In genomic region chr1:207345644-207346561, GRCh38 we compare ENCODE assay signal across 20 cellular contexts. TPM values are rescaled to one million over a fixed set of nuclear protein-coding genes. Genes with fewer than 3 reads are reported as not detected.
DNase-seq lines count a peak whose midpoint lies in the region; ATAC-seq and TF ChIP-seq lines count a peak whose summit lies in the region.
"Had no signal": no experiment of that assay in that cellular context is flagged by ENCODE, and none has a peak within 500 bp of the region (broad histone marks: within the 10 kb centered on the region; RNA-seq: fewer than 3 reads in every experiment).

No MANE protein-coding gene starts in this region.

- H3K36me3 Mint-ChIP-seq in CD4-positive, alpha-beta T cell (ENCODE audit: low read depth): peaks cover 99% of the 10 kb centered on the region
- H3K36me3 Mint-ChIP-seq in T-helper 17 cell (ENCODE audit: low read depth): peaks cover 33% of the 10 kb centered on the region
- H3K36me3 Mint-ChIP-seq in progenitor cell of endocrine pancreas (ENCODE audit: insufficient read depth): peaks cover 28% of the 10 kb centered on the region

- H3K4me1 ChIP-seq in effector memory CD4-positive, alpha-beta T cell (ENCODE audit: control insufficient read depth, insufficient read depth, low read length, poor library complexity, severe bottlenecking): no peaks in the 10 kb centered on the region
- H3K4me1 ChIP-seq: sigmoid colon had no signal

- H3K4me1 Mint-ChIP-seq in CD4-positive, alpha-beta T cell (ENCODE audit: low read depth): peaks cover 90% of the 10 kb centered on the region
- peaks cover 53% of the 10 kb centered on the region for H3K4me1 Mint-ChIP-seq in T-helper 17 cell
- H3K4me1 Mint-ChIP-seq in progenitor cell of endocrine pancreas (ENCODE audit: low read depth): peaks cover 6% of the 10 kb centered on the region
- H3K4me1 Mint-ChIP-seq: nephron had no signal

- H3K4me3 ChIP-seq in effector memory CD4-positive, alpha-beta T cell (ENCODE audit: insufficient read depth, low read depth, low read length, poor library complexity, severe bottlenecking): no peak overlapping the region
- H3K4me3 ChIP-seq: hepatocyte, sigmoid colon had no signal

- DNase-seq in CD4-positive, alpha-beta T cell: no peak
- DNase-seq in T-helper 17 cell (no peak), left ventricle myocardium superior (peak; percentile 23), progenitor cell of endocrine pancreas (ENCODE audit: low spot score, unreplicated experiment) (no peak), epidermal melanocyte (ENCODE audit: insufficient read length, low spot score) (no peak)
- DNase-seq in effector memory CD4-positive, alpha-beta T cell: no peak
- DNase-seq: activated CD8-positive, alpha-beta memory T cell treated with anti-CD3 and anti-CD28 coated beads, Interleukin-2, amount 50 U/mL, for 4 hours; amygdala; GOT3; left colon; NCI-H1930; NCI-H510A treated with DMSO at 0.1 percent for 48 hours; PC-3; sigmoid colon; stimulated activated CD4-positive, alpha-beta T cell treated with anti-CD3 and anti-CD28 coated beads, Interleukin-4, amount 100 ng/mL, for 24 hours had no signal

- ATAC-seq in CD4-positive, alpha-beta T cell (ENCODE audit: poor library complexity): peak; percentile 21
- peak; percentile 20 for ATAC-seq in T-helper 17 cell
- ATAC-seq in left ventricle myocardium superior: no peak
- ATAC-seq in GM21447 (IDR thresholded peaks at IDR 0.05; ENCODE audit: unreplicated experiment): no peak
- no peak for ATAC-seq in GM18907 (IDR thresholded peaks at IDR 0.05; ENCODE audit: unreplicated experiment)
- ATAC-seq: left colon, PC-3, SK-N-SH treated with all-trans-retinoic acid at 6 μM for 48 hours had no signal

- no peaks in the 10 kb centered on the region for H3K27me3 Mint-ChIP-seq in CD4-positive, alpha-beta T cell
- H3K27me3 Mint-ChIP-seq in T-helper 17 cell: no peaks in the 10 kb centered on the region
- H3K27me3 Mint-ChIP-seq in progenitor cell of endocrine pancreas: no peaks in the 10 kb centered on the region

- no peaks in the 10 kb centered on the region for H3K9me3 ChIP-seq in CD4-positive, alpha-beta T cell (ENCODE audit: control insufficient read depth, low read length)
- H3K9me3 ChIP-seq in T-helper 17 cell (ENCODE audit: control insufficient read depth, low read length, poor library complexity, severe bottlenecking): no peaks in the 10 kb centered on the region
- no peaks in the 10 kb centered on the region for H3K9me3 ChIP-seq in effector memory CD4-positive, alpha-beta T cell (ENCODE audit: control insufficient read depth, low read length)
- H3K9me3 ChIP-seq: sigmoid colon had no signal

- peaks cover 31% of the 10 kb centered on the region for H3K36me3 ChIP-seq in effector memory CD4-positive, alpha-beta T cell (ENCODE audit: control insufficient read depth, insufficient read depth, low read length)

- no peak overlapping the region for H3K27ac ChIP-seq in CD4-positive, alpha-beta T cell (ENCODE audit: low read depth, low read length)
- H3K27ac ChIP-seq in effector memory CD4-positive, alpha-beta T cell (ENCODE audit: insufficient read depth, low read length, poor library complexity, severe bottlenecking): no peak overlapping the region
- H3K27ac ChIP-seq: hepatocyte, sigmoid colon had no signal

- CTCF ChIA-PET in CD4-positive, alpha-beta T cell (lab: Charles Lee): no interaction called here

- no peak overlapping the region for H3K27ac Mint-ChIP-seq in CD4-positive, alpha-beta T cell
- H3K27ac Mint-ChIP-seq in T-helper 17 cell: peak overlapping the region; percentile 39
- peak overlapping the region; percentile 35 for H3K27ac Mint-ChIP-seq in progenitor cell of endocrine pancreas
- H3K27ac Mint-ChIP-seq: nephron had no signal

- no peak overlapping the region for H3K4me3 Mint-ChIP-seq in CD4-positive, alpha-beta T cell
- peak overlapping the region; percentile 43 for H3K4me3 Mint-ChIP-seq in T-helper 17 cell
- no peak overlapping the region for H3K4me3 Mint-ChIP-seq in progenitor cell of endocrine pancreas (ENCODE audit: low read depth)
- H3K4me3 Mint-ChIP-seq: nephron had no signal

- POLR2A ChIA-PET in CD4-positive, alpha-beta T cell (lab: Charles Lee): interaction anchor here (1.0 to 1.5 kb wide), 2 partner anchors 15 to 25 kb away, joined by 4 read pairs; no protein-coding TSS in a partner anchor

- peaks cover 6% of the 10 kb centered on the region for H3K9me3 Mint-ChIP-seq in CD4-positive, alpha-beta T cell
- peaks cover 32% of the 10 kb centered on the region for H3K9me3 Mint-ChIP-seq in progenitor cell of endocrine pancreas (ENCODE audit: low read depth)

- intact Hi-C loops in CD4-positive, alpha-beta T cell (cut with DNase I, micrococcal nuclease): no loop called here
- intact Hi-C loops in left ventricle myocardium superior (cut with micrococcal nuclease): no loop called here

- TF ChIP-seq CTCF in CD4-positive, alpha-beta T cell (IDR thresholded peaks at IDR 0.05): no peak
- TF ChIP-seq CTCF in progenitor cell of endocrine pancreas (IDR thresholded peaks at IDR 0.05; ENCODE audit: unreplicated experiment): no peak

- H3K27me3 ChIP-seq in CD4-positive, alpha-beta T cell (ENCODE audit: control insufficient read depth, insufficient read depth, low read length): no peaks in the 10 kb centered on the region
- H3K27me3 ChIP-seq in effector memory CD4-positive, alpha-beta T cell (replicated peaks; ENCODE audit: control insufficient read depth, insufficient read depth, low read length, poor library complexity, severe bottlenecking): no peaks in the 10 kb centered on the region
- H3K27me3 ChIP-seq: hepatocyte, sigmoid colon had no signal

RNA-seq across cellular contexts. Expression of gene CD55, which starts 24.4 kb away (rescaled TPM):
- 100 to 1,000 TPM; 218 to 229 TPM for total RNA-seq in CD4-positive, alpha-beta T cell
- total RNA-seq in T-helper 17 cell (100 to 1,000 TPM in 1 of 2 donors, 10 to 100 TPM in 1; 98.3 to 133 TPM), left ventricle myocardium superior (72.7 TPM), progenitor cell of endocrine pancreas (7.4 and 10.5 TPM in 2 replicates)

Comparison
In these comparisons a context has a peak if more than half of its experiments do, and no peak if none do; other contexts are left out.
1. ATAC-seq: peak in CD4-positive, alpha-beta T cell (single experiment) and T-helper 17 cell (single experiment); none in left ventricle myocardium superior (single experiment), GM21447 (single experiment) and GM18907 (single experiment).